In genomic region chr11:66292543-66293332, GRCh38 we compare ENCODE assay signal across 12 cellular contexts. TPM values are rescaled to one million over a fixed set of nuclear protein-coding genes. Genes with fewer than 3 reads are reported as not detected.
DNase-seq lines count a peak whose midpoint lies in the region; ATAC-seq and TF ChIP-seq lines count a peak whose summit lies in the region.
"Had no signal": no experiment of that assay in that cellular context is flagged by ENCODE, and none has a peak within 500 bp of the region (broad histone marks: within the 10 kb centered on the region; RNA-seq: fewer than 3 reads in every experiment).

No MANE protein-coding gene starts in this region.

- CTCF ChIA-PET in WTC11 (lab: Charles Lee) = no interaction called here

- H3K4me1 Mint-ChIP-seq in T-helper 2 cell treated with Interferon-gamma antibody and Interleukin-4, amounts not matched to agents 5 μg/mL and 100 μg/mL, for 36 hours (ENCODE audit: low read depth) = peaks cover 13% of the 10 kb centered on the region
- H3K4me1 Mint-ChIP-seq in WTC11 = peaks cover 26% of the 10 kb centered on the region

- no peak for DNase-seq in T-helper 2 cell treated with Interferon-gamma antibody and Interleukin-4, amounts not matched to agents 5 μg/mL and 100 μg/mL, for 36 hours (ENCODE audit: low spot score)
- DNase-seq in T-helper 2 cell = no peak
- no peak for DNase-seq in WTC11 (ENCODE audit: low spot score)
- DNase-seq in head of caudate nucleus = peak in 22 of 42 donors; percentile 34 to 77 (median 60)
- peak; percentile 42 for DNase-seq in retina
- no peak for DNase-seq in NCI-H1092 (lab: John Stamatoyannopoulos, UW)
- DNase-seq in effector CD4-positive, alpha-beta T cell = no peak
- no peak for DNase-seq in NCI-H1694 treated with DMSO at 0.1 percent for 48 hours (lab: John Stamatoyannopoulos, UW)
- DNase-seq: Kasumi-1, SJCRH30 had no signal

- no peak for ATAC-seq in WTC11
- ATAC-seq: right cardiac atrium had no signal

- no peak for TF ChIP-seq CTCF in WTC11 (IDR thresholded peaks at IDR 0.05)

- POLR2A ChIA-PET in WTC11 (lab: Charles Lee) = no interaction called here

- peaks cover 37% of the 10 kb centered on the region for H3K27me3 Mint-ChIP-seq in T-helper 2 cell treated with Interferon-gamma antibody and Interleukin-4, amounts not matched to agents 5 μg/mL and 100 μg/mL, for 36 hours (ENCODE audit: low read depth)
- H3K27me3 Mint-ChIP-seq in WTC11 (ENCODE audit: low read depth) = peaks cover 39% of the 10 kb centered on the region

- peak overlapping the region; percentile 37 for H3K4me3 Mint-ChIP-seq in T-helper 2 cell treated with Interferon-gamma antibody and Interleukin-4, amounts not matched to agents 5 μg/mL and 100 μg/mL, for 36 hours
- peak overlapping the region; percentile 58 for H3K4me3 Mint-ChIP-seq in WTC11

- no peak overlapping the region for H3K27ac Mint-ChIP-seq in T-helper 2 cell treated with Interferon-gamma antibody and Interleukin-4, amounts not matched to agents 5 μg/mL and 100 μg/mL, for 36 hours
- no peak overlapping the region for H3K27ac Mint-ChIP-seq in WTC11

- peaks cover 3% of the 10 kb centered on the region for H3K36me3 Mint-ChIP-seq in T-helper 2 cell treated with Interferon-gamma antibody and Interleukin-4, amounts not matched to agents 5 μg/mL and 100 μg/mL, for 36 hours (ENCODE audit: low read depth)
- H3K36me3 Mint-ChIP-seq in WTC11 = no peaks in the 10 kb centered on the region

- H3K9me3 Mint-ChIP-seq in T-helper 2 cell treated with Interferon-gamma antibody and Interleukin-4, amounts not matched to agents 5 μg/mL and 100 μg/mL, for 36 hours = no peaks in the 10 kb centered on the region
- H3K9me3 Mint-ChIP-seq in WTC11 = no peaks in the 10 kb centered on the region

- intact Hi-C loops in head of caudate nucleus (cut with DNase I) = no loop called here

TF ChIP-seq in WTC11, 78 proteins besides CTCF, POLR2A, EP300 and RAD21:
- TF ChIP-seq NFE2L1 (CRISPR knock-in tag; IDR thresholded peaks at IDR 0.05) (no peak), ESRRA (CRISPR knock-in tag; IDR thresholded peaks at IDR 0.05; ENCODE audit: borderline replicate concordance) (no peak), ETV6 (CRISPR knock-in tag; IDR thresholded peaks at IDR 0.05) (no peak), PRRX2 (CRISPR knock-in tag; IDR thresholded peaks at IDR 0.05) (no peak), ZNF396 (CRISPR knock-in tag; IDR thresholded peaks at IDR 0.05; ENCODE audit: borderline replicate concordance) (no peak), ZNF263 (CRISPR knock-in tag; IDR thresholded peaks at IDR 0.05; ENCODE audit: low read depth) (no peak), NR3C1 (CRISPR knock-in tag; conservative IDR thresholded peaks at IDR 0.05; ENCODE audit: low read depth) (no peak), SMAD4 (CRISPR knock-in tag; IDR thresholded peaks at IDR 0.05) (no peak), TP53 (CRISPR knock-in tag; IDR thresholded peaks at IDR 0.05) (no peak), AR (CRISPR knock-in tag; IDR thresholded peaks at IDR 0.05) (no peak), ZNF671 (CRISPR knock-in tag; IDR thresholded peaks at IDR 0.05) (no peak), HMGA2 (CRISPR knock-in tag; IDR thresholded peaks at IDR 0.05) (no peak), SOX15 (CRISPR knock-in tag; IDR thresholded peaks at IDR 0.05) (no peak), CDX4 (CRISPR knock-in tag; IDR thresholded peaks at IDR 0.05; ENCODE audit: borderline replicate concordance) (no peak), RORB (CRISPR knock-in tag; IDR thresholded peaks at IDR 0.05) (no peak), ELF4 (CRISPR knock-in tag; IDR thresholded peaks at IDR 0.05; ENCODE audit: low read depth) (no peak)
- TF ChIP-seq, protein P1, sequence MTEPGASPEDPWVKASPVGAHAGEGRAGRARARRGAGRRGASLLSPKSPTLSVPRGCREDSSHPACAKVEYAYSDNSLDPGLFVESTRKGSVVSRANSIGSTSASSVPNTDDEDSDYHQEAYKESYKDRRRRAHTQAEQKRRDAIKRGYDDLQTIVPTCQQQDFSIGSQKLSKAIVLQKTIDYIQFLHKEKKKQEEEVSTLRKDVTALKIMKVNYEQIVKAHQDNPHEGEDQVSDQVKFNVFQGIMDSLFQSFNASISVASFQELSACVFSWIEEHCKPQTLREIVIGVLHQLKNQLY (CRISPR knock-in tag; IDR thresholded peaks at IDR 0.05) = no peak
- TF ChIP-seq, protein P2, sequence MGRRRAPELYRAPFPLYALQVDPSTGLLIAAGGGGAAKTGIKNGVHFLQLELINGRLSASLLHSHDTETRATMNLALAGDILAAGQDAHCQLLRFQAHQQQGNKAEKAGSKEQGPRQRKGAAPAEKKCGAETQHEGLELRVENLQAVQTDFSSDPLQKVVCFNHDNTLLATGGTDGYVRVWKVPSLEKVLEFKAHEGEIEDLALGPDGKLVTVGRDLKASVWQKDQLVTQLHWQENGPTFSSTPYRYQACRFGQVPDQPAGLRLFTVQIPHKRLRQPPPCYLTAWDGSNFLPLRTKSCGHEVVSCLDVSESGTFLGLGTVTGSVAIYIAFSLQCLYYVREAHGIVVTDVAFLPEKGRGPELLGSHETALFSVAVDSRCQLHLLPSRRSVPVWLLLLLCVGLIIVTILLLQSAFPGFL (CRISPR knock-in tag; IDR thresholded peaks at IDR 0.05; ENCODE audit: borderline replicate concordance) = no peak
- TF ChIP-seq, protein P3, sequence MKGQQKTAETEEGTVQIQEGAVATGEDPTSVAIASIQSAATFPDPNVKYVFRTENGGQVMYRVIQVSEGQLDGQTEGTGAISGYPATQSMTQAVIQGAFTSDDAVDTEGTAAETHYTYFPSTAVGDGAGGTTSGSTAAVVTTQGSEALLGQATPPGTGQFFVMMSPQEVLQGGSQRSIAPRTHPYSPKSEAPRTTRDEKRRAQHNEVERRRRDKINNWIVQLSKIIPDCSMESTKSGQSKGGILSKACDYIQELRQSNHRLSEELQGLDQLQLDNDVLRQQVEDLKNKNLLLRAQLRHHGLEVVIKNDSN (CRISPR knock-in tag; IDR thresholded peaks at IDR 0.05) = no peak
- TF ChIP-seq, protein P4, sequence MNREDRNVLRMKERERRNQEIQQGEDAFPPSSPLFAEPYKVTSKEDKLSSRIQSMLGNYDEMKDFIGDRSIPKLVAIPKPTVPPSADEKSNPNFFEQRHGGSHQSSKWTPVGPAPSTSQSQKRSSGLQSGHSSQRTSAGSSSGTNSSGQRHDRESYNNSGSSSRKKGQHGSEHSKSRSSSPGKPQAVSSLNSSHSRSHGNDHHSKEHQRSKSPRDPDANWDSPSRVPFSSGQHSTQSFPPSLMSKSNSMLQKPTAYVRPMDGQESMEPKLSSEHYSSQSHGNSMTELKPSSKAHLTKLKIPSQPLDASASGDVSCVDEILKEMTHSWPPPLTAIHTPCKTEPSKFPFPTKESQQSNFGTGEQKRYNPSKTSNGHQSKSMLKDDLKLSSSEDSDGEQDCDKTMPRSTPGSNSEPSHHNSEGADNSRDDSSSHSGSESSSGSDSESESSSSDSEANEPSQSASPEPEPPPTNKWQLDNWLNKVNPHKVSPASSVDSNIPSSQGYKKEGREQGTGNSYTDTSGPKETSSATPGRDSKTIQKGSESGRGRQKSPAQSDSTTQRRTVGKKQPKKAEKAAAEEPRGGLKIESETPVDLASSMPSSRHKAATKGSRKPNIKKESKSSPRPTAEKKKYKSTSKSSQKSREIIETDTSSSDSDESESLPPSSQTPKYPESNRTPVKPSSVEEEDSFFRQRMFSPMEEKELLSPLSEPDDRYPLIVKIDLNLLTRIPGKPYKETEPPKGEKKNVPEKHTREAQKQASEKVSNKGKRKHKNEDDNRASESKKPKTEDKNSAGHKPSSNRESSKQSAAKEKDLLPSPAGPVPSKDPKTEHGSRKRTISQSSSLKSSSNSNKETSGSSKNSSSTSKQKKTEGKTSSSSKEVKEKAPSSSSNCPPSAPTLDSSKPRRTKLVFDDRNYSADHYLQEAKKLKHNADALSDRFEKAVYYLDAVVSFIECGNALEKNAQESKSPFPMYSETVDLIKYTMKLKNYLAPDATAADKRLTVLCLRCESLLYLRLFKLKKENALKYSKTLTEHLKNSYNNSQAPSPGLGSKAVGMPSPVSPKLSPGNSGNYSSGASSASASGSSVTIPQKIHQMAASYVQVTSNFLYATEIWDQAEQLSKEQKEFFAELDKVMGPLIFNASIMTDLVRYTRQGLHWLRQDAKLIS (CRISPR knock-in tag; IDR thresholded peaks at IDR 0.05; ENCODE audit: borderline replicate concordance) = no peak
TF ChIP-seq in WTC11: peak in this region for 0.

RNA-seq across cellular contexts. Expression of gene TMEM151A, which starts 1.0 kb away (rescaled TPM):
- total RNA-seq in WTC11 (2021) = 2.2 to 2.3 TPM (median 2.3 TPM) in 3 replicates
- total RNA-seq: lower leg skin, SJCRH30 had no signal

RNA-seq across cellular contexts. Expression of gene YIF1A, which starts 3.8 kb away (rescaled TPM):
- 86.0 to 86.9 TPM (median 86.4 TPM) in 3 replicates for total RNA-seq in WTC11 (2021)

RNA-seq across cellular contexts. Expression of gene CNIH2, which starts 14.8 kb away (rescaled TPM):
- total RNA-seq in WTC11 (2021) = 12.2 to 12.9 TPM (median 12.2 TPM) in 3 replicates

RNA-seq across cellular contexts. Expression of gene CD248, which starts 24.1 kb away (rescaled TPM):
- 2.6 to 2.8 TPM (median 2.7 TPM) in 3 replicates for total RNA-seq in WTC11 (2021)

RNA-seq across cellular contexts. Expression of gene RAB1B, which starts 24.3 kb away (rescaled TPM):
- 125 to 134 TPM (median 130 TPM) in 3 replicates for total RNA-seq in WTC11 (2021)

Comparison
In these comparisons a context has a peak if more than half of its experiments do, and no peak if none do; other contexts are left out.
1. DNase-seq: peak in head of caudate nucleus (22 of 42) and retina (single experiment); none in T-helper 2 cell treated with Interferon-gamma antibody and Interleukin-4, amounts not matched to agents 5 μg/mL and 100 μg/mL, for 36 hours (single experiment), T-helper 2 cell (0 of 5), WTC11 (single experiment), NCI-H1092 (single experiment), effector CD4-positive, alpha-beta T cell (single experiment) and NCI-H1694 treated with DMSO at 0.1 percent for 48 hours (single experiment).